ENCODE assay signal across 12 cellular contexts in the genomic region with DNA sequence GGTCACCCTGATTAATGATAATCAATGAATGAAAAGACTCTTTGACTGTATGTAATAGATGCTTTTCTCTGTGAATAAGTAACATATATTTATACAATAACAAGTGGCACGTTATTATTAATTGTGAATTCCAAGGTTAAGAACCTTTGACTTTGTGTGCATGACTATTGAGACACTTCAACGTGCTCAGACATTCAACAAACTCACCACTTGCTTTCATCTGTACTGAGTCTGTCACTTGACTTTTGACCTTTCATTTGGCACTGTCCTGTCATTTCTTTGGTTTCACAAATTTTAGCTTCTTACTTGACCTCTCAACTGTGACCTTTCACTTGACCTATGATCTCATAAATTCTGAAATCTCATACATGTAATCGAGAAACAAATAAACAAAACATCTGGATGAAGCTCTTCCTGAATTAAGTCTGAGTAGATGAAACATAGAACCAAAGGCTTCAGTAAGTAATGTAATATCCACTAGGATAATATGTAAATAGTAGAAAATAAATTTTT.
DNase-seq lines count a peak whose midpoint lies in the region; ATAC-seq, FAIRE-seq and TF ChIP-seq lines count a peak whose summit lies in the region.
"Had no signal": no experiment of that assay in that cellular context is flagged by ENCODE, and none has a peak within 500 bp of the region (broad histone marks: within the 10 kb centered on the region; RNA-seq: fewer than 3 reads in every experiment).

No MANE protein-coding gene starts in this region.

- no peaks in the 10 kb centered on the region for H3K27me3 ChIP-seq in brain microvascular endothelial cell (replicated peaks)
- H3K27me3 ChIP-seq: BE2C had no signal

- no peaks in the 10 kb centered on the region; the same call in 1 of the 2 replicates for H3K36me3 Mint-ChIP-seq in HFFc6 (ENCODE audit: low read depth)
- H3K36me3 Mint-ChIP-seq in progenitor cell of endocrine pancreas (ENCODE audit: insufficient read depth) = no peaks in the 10 kb centered on the region
- H3K36me3 Mint-ChIP-seq: CD4-positive, alpha-beta memory T cell had no signal

- in situ Hi-C loops in brain microvascular endothelial cell (cut with HindIII; ENCODE audit: low pct_ligation_motif_present, low sequenced_read_pairs) = no loop called here

- CTCF ChIA-PET in A549 (lab: Yijun Ruan, JAX) = no interaction called here

- H3K9me3 Mint-ChIP-seq in HFFc6 (no peaks in the 10 kb centered on the region), progenitor cell of endocrine pancreas (ENCODE audit: low read depth) (no peaks in the 10 kb centered on the region)

- H3K27ac ChIP-seq in A549 (no peak overlapping the region), brain microvascular endothelial cell (peak overlapping the region; percentile 60)
- H3K27ac ChIP-seq: C4-2B had no signal

- no peak for TF ChIP-seq CTCF in A549 (IDR thresholded peaks at IDR 0.05)
- no peak for TF ChIP-seq CTCF in HFFc6 (IDR thresholded peaks at IDR 0.05)
- no peak for TF ChIP-seq CTCF in brain microvascular endothelial cell (IDR thresholded peaks at IDR 0.05; ENCODE audit: low read depth, low read length, missing control alignments)
- no peak for TF ChIP-seq CTCF in progenitor cell of endocrine pancreas (IDR thresholded peaks at IDR 0.05; ENCODE audit: unreplicated experiment)

- no peak for TF ChIP-seq RAD21 in A549 (conservative IDR thresholded peaks at IDR 0.05 in 1 of 2, IDR thresholded peaks at IDR 0.05 in 1 of 2)

- POLR2A ChIA-PET in A549 (lab: Yijun Ruan, JAX) = no interaction called here

- no peak for TF ChIP-seq EP300 in A549 (IDR thresholded peaks at IDR 0.05)

- no peaks in the 10 kb centered on the region for H3K36me3 ChIP-seq in brain microvascular endothelial cell (replicated peaks)
- H3K36me3 ChIP-seq: BE2C had no signal

- peak overlapping the region; percentile 24; the same call in 1 of the 2 replicates for H3K27ac Mint-ChIP-seq in HFFc6
- H3K27ac Mint-ChIP-seq in progenitor cell of endocrine pancreas = peak overlapping the region; percentile 10
- H3K27ac Mint-ChIP-seq: CD4-positive, alpha-beta memory T cell had no signal

- H3K4me3 Mint-ChIP-seq in HFFc6 = peak overlapping the region; percentile 29
- no peak overlapping the region for H3K4me3 Mint-ChIP-seq in progenitor cell of endocrine pancreas (ENCODE audit: low read depth)
- H3K4me3 Mint-ChIP-seq: CD4-positive, alpha-beta memory T cell had no signal

- no peaks in the 10 kb centered on the region; the same call in 1 of the 2 replicates for H3K27me3 Mint-ChIP-seq in HFFc6 (ENCODE audit: insufficient read depth)
- H3K27me3 Mint-ChIP-seq in progenitor cell of endocrine pancreas = no peaks in the 10 kb centered on the region
- H3K27me3 Mint-ChIP-seq: CD4-positive, alpha-beta memory T cell had no signal

- H3K4me1 ChIP-seq in A549 = no peaks in the 10 kb centered on the region

- no peak overlapping the region for H3K4me3 ChIP-seq in A549
- H3K4me3 ChIP-seq in brain microvascular endothelial cell (ENCODE audit: low read depth, low read length) = no peak overlapping the region

- H3K4me1 Mint-ChIP-seq in HFFc6 (ENCODE audit: low read depth) (peaks cover 67% of the 10 kb centered on the region), progenitor cell of endocrine pancreas (ENCODE audit: low read depth) (peaks cover 28% of the 10 kb centered on the region)
- H3K4me1 Mint-ChIP-seq: CD4-positive, alpha-beta memory T cell had no signal

- WGBS in A549 (ENCODE audit: missing lambda C conversion rate) = 11% methylated on average over 3 of the region's 3 CpGs

- DNase-seq in A549 (ENCODE audit: low read depth in 1 of 2, low spot score in 1 of 2) = no peak
- no peak for DNase-seq in HFFc6
- DNase-seq in brain microvascular endothelial cell = no peak
- no peak for DNase-seq in progenitor cell of endocrine pancreas (ENCODE audit: low spot score, unreplicated experiment)
- no peak for DNase-seq in NCI-H2171 treated with DMSO at 0.1 percent for 48 hours (lab: John Stamatoyannopoulos, UW)
- DNase-seq in NCI-H510A treated with DMSO at 0.1 percent for 48 hours (lab: John Stamatoyannopoulos, UW) = no peak
- DNase-seq: BE2C; CD4-positive, alpha-beta memory T cell; GF-D8 had no signal

- no peak for TF ChIP-seq POLR2A in A549 (IDR thresholded peaks at IDR 0.05; ENCODE audit: low read length)

- ATAC-seq in A549 (no peak), GM18870 (IDR thresholded peaks at IDR 0.05; ENCODE audit: unreplicated experiment) (no peak)
- ATAC-seq: HCT116 had no signal

- peak; percentile 23 for FAIRE-seq in A549 (lab: Jason Lieb, UNC)

- H3K9me3 ChIP-seq in A549 = no peaks in the 10 kb centered on the region
- H3K9me3 ChIP-seq: BE2C had no signal

- H3K4me2 ChIP-seq in A549 = no peak overlapping the region

TF ChIP-seq in A549, 52 proteins besides CTCF, POLR2A, EP300 and RAD21:
- TF ChIP-seq, protein P1, sequence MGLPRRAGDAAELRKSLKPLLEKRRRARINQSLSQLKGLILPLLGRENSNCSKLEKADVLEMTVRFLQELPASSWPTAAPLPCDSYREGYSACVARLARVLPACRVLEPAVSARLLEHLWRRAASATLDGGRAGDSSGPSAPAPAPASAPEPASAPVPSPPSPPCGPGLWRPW (IDR thresholded peaks at IDR 0.05) = no peak
